20 cellular contexts compared by ENCODE assay signal in genomic region chr10:78358406-78358805, GRCh38.
"Had no signal": no experiment of that assay in that cellular context is flagged by ENCODE, and none has a peak within 500 bp of the region (broad histone marks: within the 10 kb centered on the region; RNA-seq: fewer than 3 reads in every experiment).

No MANE protein-coding gene starts in this region.

- H3K27me3 Mint-ChIP-seq: activated CD4-positive, alpha-beta memory T cell treated with anti-CD3 and anti-CD28 coated beads, Interleukin-2, amount 10 ng/mL, durations not matched to agents 7 days and 5 days had no signal

- ATAC-seq: activated T-cell treated with anti-CD3 and anti-CD28 coated beads, Interleukin-2, amount 50 U/mL, for 72 hours; gastroesophageal sphincter; left colon; lower lobe of right lung; psoas muscle; T-helper 17 cell had no signal

- H3K27me3 ChIP-seq: cardiac muscle cell, gastroesophageal sphincter, heart left ventricle, right atrium auricular region had no signal

- H3K36me3 ChIP-seq: cardiac muscle cell, gastroesophageal sphincter, heart left ventricle, lower lobe of right lung, right atrium auricular region, thoracic aorta had no signal

- H3K27ac Mint-ChIP-seq: activated CD4-positive, alpha-beta memory T cell treated with anti-CD3 and anti-CD28 coated beads, Interleukin-2, amount 10 ng/mL, durations not matched to agents 7 days and 5 days; activated CD4-positive, alpha-beta T cell treated with anti-CD3 and anti-CD28 coated beads, Interleukin-2, amount 10 ng/mL, durations not matched to agents 24 days and 14 days; activated naive CD4-positive, alpha-beta T cell treated with anti-CD3 and anti-CD28 coated beads for 36 hours; activated T-cell treated with anti-CD3 and anti-CD28 coated beads, Interleukin-2, amount 50 U/mL, for 72 hours; T-helper 17 cell had no signal

- H3K9me3 ChIP-seq: gastroesophageal sphincter, heart left ventricle, lower lobe of right lung, psoas muscle, right atrium auricular region, thoracic aorta had no signal

- DNase-seq: activated CD4-positive, alpha-beta memory T cell treated with anti-CD3 and anti-CD28 coated beads, Interleukin-2, amount 10 ng/mL, durations not matched to agents 7 days and 5 days; activated CD4-positive, alpha-beta T cell treated with anti-CD3 and anti-CD28 coated beads, Interleukin-2, amount 10 ng/mL, durations not matched to agents 24 days and 14 days; activated effector memory CD4-positive, alpha-beta T cell treated with Interleukin-2 at 50 U/mL for 16 hours; activated naive CD4-positive, alpha-beta T cell treated with anti-CD3 and anti-CD28 coated beads for 36 hours; activated T-cell treated with anti-CD3 and anti-CD28 coated beads, Interleukin-2, amount 50 U/mL, for 72 hours; cortex of kidney; left colon; lower lobe of right lung; midbrain; psoas muscle; stimulated activated CD4-positive, alpha-beta T cell treated with anti-CD3 and anti-CD28 coated beads, Interleukin-4, amount 100 ng/mL, for 24 hours; stimulated activated naive CD4-positive, alpha-beta T cell treated with Interleukin-2 at 50 U/mL for 16 hours; SW 1271; T-helper 17 cell had no signal

- H3K4me3 Mint-ChIP-seq: activated CD4-positive, alpha-beta memory T cell treated with anti-CD3 and anti-CD28 coated beads, Interleukin-2, amount 10 ng/mL, durations not matched to agents 7 days and 5 days; activated CD4-positive, alpha-beta T cell treated with anti-CD3 and anti-CD28 coated beads, Interleukin-2, amount 10 ng/mL, durations not matched to agents 24 days and 14 days; activated naive CD4-positive, alpha-beta T cell treated with anti-CD3 and anti-CD28 coated beads for 36 hours; activated T-cell treated with anti-CD3 and anti-CD28 coated beads, Interleukin-2, amount 50 U/mL, for 72 hours; T-helper 17 cell had no signal

- H3K4me1 ChIP-seq: lower lobe of right lung, psoas muscle, right atrium auricular region had no signal

- H3K27ac ChIP-seq: cardiac muscle cell, epithelial cell of prostate, gastroesophageal sphincter, heart left ventricle, lower lobe of right lung, psoas muscle, right atrium auricular region, thoracic aorta had no signal

- H3K4me3 ChIP-seq: cardiac muscle cell, gastroesophageal sphincter, heart left ventricle, lower lobe of right lung, psoas muscle, right atrium auricular region, thoracic aorta had no signal

- H3K9me3 Mint-ChIP-seq: activated CD4-positive, alpha-beta memory T cell treated with anti-CD3 and anti-CD28 coated beads, Interleukin-2, amount 10 ng/mL, durations not matched to agents 7 days and 5 days; activated CD4-positive, alpha-beta T cell treated with anti-CD3 and anti-CD28 coated beads, Interleukin-2, amount 10 ng/mL, durations not matched to agents 24 days and 14 days; activated naive CD4-positive, alpha-beta T cell treated with anti-CD3 and anti-CD28 coated beads for 36 hours had no signal
